In genomic region chr5:73565166-73565968, GRCh38 we compare ENCODE assay signal across 8 cellular contexts. TPM values are rescaled to one million over a fixed set of nuclear protein-coding genes. Genes with fewer than 3 reads are reported as not detected.
DNase-seq lines count a peak whose midpoint lies in the region; ATAC-seq and TF ChIP-seq lines count a peak whose summit lies in the region.

A gene with protein sequence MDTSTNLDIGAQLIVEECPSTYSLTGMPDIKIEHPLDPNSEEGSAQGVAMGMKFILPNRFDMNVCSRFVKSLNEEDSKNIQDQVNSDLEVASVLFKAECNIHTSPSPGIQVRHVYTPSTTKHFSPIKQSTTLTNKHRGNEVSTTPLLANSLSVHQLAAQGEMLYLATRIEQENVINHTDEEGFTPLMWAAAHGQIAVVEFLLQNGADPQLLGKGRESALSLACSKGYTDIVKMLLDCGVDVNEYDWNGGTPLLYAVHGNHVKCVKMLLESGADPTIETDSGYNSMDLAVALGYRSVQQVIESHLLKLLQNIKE (minus strand): TSS chr5:73565639. CDS start chr5:73562881, 2,758 bp downstream.
TSS of gene UTP15 (plus strand) at chr5:73565743. CDS start at chr5:73567345, 1,602 bp downstream.

- H3K27ac Mint-ChIP-seq in progenitor cell of endocrine pancreas, result peak within 1 kb of the TSS; percentile 99

- H3K4me3 ChIP-seq in left ventricle myocardium inferior, result peak within 1 kb of the TSS; percentile 86

- intact Hi-C loops in left ventricle myocardium inferior (cut with micrococcal nuclease), result no loop called here

- peaks cover 48% of the 10 kb centered on the region for H3K36me3 ChIP-seq in left ventricle myocardium inferior

- peak; percentile 96 for ATAC-seq in GM18498 (IDR thresholded peaks at IDR 0.05; ENCODE audit: unreplicated experiment)
- ATAC-seq in HG02938 (IDR thresholded peaks at IDR 0.05; ENCODE audit: unreplicated experiment), result peak; percentile 96

- peaks cover 23% of the 10 kb centered on the region for H3K4me1 Mint-ChIP-seq in progenitor cell of endocrine pancreas (ENCODE audit: low read depth)

- H3K9me3 ChIP-seq in left ventricle myocardium inferior (replicated peaks), result no peaks in the 10 kb centered on the region

- H3K27me3 Mint-ChIP-seq in progenitor cell of endocrine pancreas, result no peaks in the 10 kb centered on the region

- DNase-seq in NCI-H187 (lab: John Stamatoyannopoulos, UW), result peak; percentile 86 to 93
- peak; percentile 95 to 99 (median 98) for DNase-seq in T-helper 2 cell
- DNase-seq in left ventricle myocardium inferior, result peak; percentile 100
- peak; percentile 98 for DNase-seq in progenitor cell of endocrine pancreas (ENCODE audit: low spot score, unreplicated experiment)
- peak; percentile 99 for DNase-seq in ureter (ENCODE audit: low spot score)

- TF ChIP-seq CTCF in left ventricle myocardium inferior (IDR thresholded peaks at IDR 0.05; ENCODE audit: borderline replicate concordance) (no peak), progenitor cell of endocrine pancreas (IDR thresholded peaks at IDR 0.05; ENCODE audit: unreplicated experiment) (no peak)

- peak within 1 kb of the TSS; percentile 97 for H3K4me3 Mint-ChIP-seq in progenitor cell of endocrine pancreas (ENCODE audit: low read depth)

- H3K27ac ChIP-seq in angular gyrus (ENCODE audit: low read depth, low read length) (peak within 1 kb of the TSS; percentile 76), left ventricle myocardium inferior (replicated peaks) (peak within 1 kb of the TSS; percentile 94)

- H3K9me3 Mint-ChIP-seq in progenitor cell of endocrine pancreas (ENCODE audit: low read depth), result no peaks in the 10 kb centered on the region

- H3K27me3 ChIP-seq in left ventricle myocardium inferior (ENCODE audit: low read depth), result no peaks in the 10 kb centered on the region

- peaks cover 54% of the 10 kb centered on the region for H3K4me1 ChIP-seq in left ventricle myocardium inferior

- H3K36me3 Mint-ChIP-seq in progenitor cell of endocrine pancreas (ENCODE audit: insufficient read depth), result peaks cover 5% of the 10 kb centered on the region

RNA-seq across cellular contexts. Expression of the first gene that starts in this region (rescaled TPM):
- total RNA-seq in left ventricle myocardium inferior (12.8 TPM), progenitor cell of endocrine pancreas (27.3 and 28.4 TPM in 2 replicates), ureter (32.1 TPM)

RNA-seq across cellular contexts. Expression of gene UTP15, which starts in this region (rescaled TPM):
- total RNA-seq in left ventricle myocardium inferior, result 10.2 TPM
- total RNA-seq in progenitor cell of endocrine pancreas, result 20.6 and 21.8 TPM in 2 replicates
- total RNA-seq in ureter, result 31.8 TPM

Comparison
In these comparisons a context has a peak if more than half of its experiments do, and no peak if none do; other contexts are left out.
1. Peak in every context shown above with its lines: DNase-seq, ATAC-seq, H3K4me3 ChIP-seq and H3K27ac ChIP-seq.